In genomic region chr12:24011927-24012326, GRCh38 we compare ENCODE assay signal across 3 cellular contexts.
A peak's percentile ranks its signal among the peaks of the same experiment; 100 is the strongest.
TF ChIP-seq lines count a peak whose summit lies in the region.

No MANE protein-coding gene starts in this region.

TF ChIP-seq in HepG2, 621 proteins besides CTCF, POLR2A, EP300 and RAD21:
- no peak for TF ChIP-seq ZNF737 (CRISPR knock-in tag; IDR thresholded peaks at IDR 0.05; ENCODE audit: borderline replicate concordance)
- TF ChIP-seq MAFK (conservative IDR thresholded peaks at IDR 0.05 in 1 of 2, IDR thresholded peaks at IDR 0.05 in 1 of 2; ENCODE audit: low read length in 2 of 2): peak; percentile 97 to 99
- TF ChIP-seq ZNF543 (CRISPR knock-in tag; IDR thresholded peaks at IDR 0.05): no peak
- TF ChIP-seq MAFF (IDR thresholded peaks at IDR 0.05; ENCODE audit: low read depth, low read length): peak; percentile 98

TF ChIP-seq in K562, 482 proteins besides CTCF, POLR2A, EP300 and RAD21:
- TF ChIP-seq GATAD2A (IDR thresholded peaks at IDR 0.05) (no peak), ZNF316 (IDR thresholded peaks at IDR 0.05) (peak; percentile 92), MAFK (IDR thresholded peaks at IDR 0.05; ENCODE audit: low read length) (peak; percentile 94), MAFF (IDR thresholded peaks at IDR 0.05; ENCODE audit: low read length) (peak; percentile 91), JUN (IDR thresholded peaks at IDR 0.05; ENCODE audit: borderline replicate concordance, low read depth, low read length) (no peak), JUN (CRISPR knock-in tag; IDR thresholded peaks at IDR 0.05; ENCODE audit: borderline replicate concordance) (no peak), ARID4B (CRISPR knock-in tag; IDR thresholded peaks at IDR 0.05) (no peak), ZKSCAN3 (CRISPR knock-in tag; IDR thresholded peaks at IDR 0.05) (no peak), IFI16 (CRISPR knock-in tag; IDR thresholded peaks at IDR 0.05) (no peak), ZNF134 (CRISPR knock-in tag; conservative IDR thresholded peaks at IDR 0.05) (no peak), KDM2B (CRISPR knock-in tag; IDR thresholded peaks at IDR 0.05) (no peak), C11orf30 (IDR thresholded peaks at IDR 0.05; ENCODE audit: low read depth) (peak; percentile 71), MAFG (tag; conservative IDR thresholded peaks at IDR 0.05) (peak; percentile 77)

TF ChIP-seq in endothelial cell of umbilical vein, 7 proteins besides CTCF, POLR2A, EP300 and RAD21:
- TF ChIP-seq FOS (IDR thresholded peaks at IDR 0.05; ENCODE audit: borderline replicate concordance, insufficient read depth, low read length): no peak
- TF ChIP-seq POLR2AphosphoS5 (IDR thresholded peaks at IDR 0.05; ENCODE audit: insufficient read depth, low read depth, low read length): no peak
